Comparison of ENCODE assay signal across 9 cellular contexts in genomic region chr11:12693075-12693473, GRCh38. TPM values are rescaled to one million over a fixed set of nuclear protein-coding genes. Genes with fewer than 3 reads are reported as not detected.
DNase-seq lines count a peak whose midpoint lies in the region; ATAC-seq and TF ChIP-seq lines count a peak whose summit lies in the region.
"Had no signal": no experiment of that assay in that cellular context is flagged by ENCODE, and none has a peak within 500 bp of the region (broad histone marks: within the 10 kb centered on the region; RNA-seq: fewer than 3 reads in every experiment).

No MANE protein-coding gene starts in this region.

- ATAC-seq in WTC11 (no peak), Right ventricle myocardium superior (ENCODE audit: poor library complexity) (peak; percentile 1), GM18907 (IDR thresholded peaks at IDR 0.05; ENCODE audit: unreplicated experiment) (no peak)
- ATAC-seq in activated CD4-positive, alpha-beta T cell treated with anti-CD3 and anti-CD28 coated beads for 36 hours: no peak

- POLR2A ChIA-PET in WTC11 (lab: Charles Lee): no interaction called here
- POLR2A ChIA-PET in activated CD4-positive, alpha-beta T cell treated with anti-CD3 and anti-CD28 coated beads for 36 hours (lab: Charles Lee): no interaction called here

- peaks cover 6% of the 10 kb centered on the region for H3K27me3 ChIP-seq in effector memory CD4-positive, alpha-beta T cell (replicated peaks; ENCODE audit: control insufficient read depth, insufficient read depth, low read length, poor library complexity, severe bottlenecking)

- H3K27me3 Mint-ChIP-seq in WTC11 (ENCODE audit: low read depth) (peaks cover 5% of the 10 kb centered on the region), progenitor cell of endocrine pancreas (no peaks in the 10 kb centered on the region)
- peaks cover 72% of the 10 kb centered on the region for H3K27me3 Mint-ChIP-seq in activated CD4-positive, alpha-beta T cell treated with anti-CD3 and anti-CD28 coated beads for 36 hours
- peaks cover 94% of the 10 kb centered on the region for H3K27me3 Mint-ChIP-seq in activated T-cell treated with anti-CD3 and anti-CD28 coated beads, Interleukin-2, amount 50 U/mL, for 24 hours

- no peaks in the 10 kb centered on the region for H3K4me1 ChIP-seq in effector memory CD4-positive, alpha-beta T cell (ENCODE audit: control insufficient read depth, insufficient read depth, low read length, poor library complexity, severe bottlenecking)

- no peak for TF ChIP-seq CTCF in WTC11 (IDR thresholded peaks at IDR 0.05)
- TF ChIP-seq CTCF in progenitor cell of endocrine pancreas (IDR thresholded peaks at IDR 0.05; ENCODE audit: unreplicated experiment): no peak

- no peaks in the 10 kb centered on the region for H3K36me3 Mint-ChIP-seq in WTC11
- H3K36me3 Mint-ChIP-seq in progenitor cell of endocrine pancreas (ENCODE audit: insufficient read depth): no peaks in the 10 kb centered on the region
- H3K36me3 Mint-ChIP-seq in activated CD4-positive, alpha-beta T cell treated with anti-CD3 and anti-CD28 coated beads for 36 hours (ENCODE audit: low read depth): no peaks in the 10 kb centered on the region
- H3K36me3 Mint-ChIP-seq in activated T-cell treated with anti-CD3 and anti-CD28 coated beads, Interleukin-2, amount 50 U/mL, for 24 hours (ENCODE audit: low read depth): no peaks in the 10 kb centered on the region

- H3K9me3 Mint-ChIP-seq in WTC11: no peaks in the 10 kb centered on the region
- H3K9me3 Mint-ChIP-seq in progenitor cell of endocrine pancreas (ENCODE audit: low read depth): no peaks in the 10 kb centered on the region
- no peaks in the 10 kb centered on the region for H3K9me3 Mint-ChIP-seq in activated CD4-positive, alpha-beta T cell treated with anti-CD3 and anti-CD28 coated beads for 36 hours (ENCODE audit: low read depth)
- no peaks in the 10 kb centered on the region for H3K9me3 Mint-ChIP-seq in activated T-cell treated with anti-CD3 and anti-CD28 coated beads, Interleukin-2, amount 50 U/mL, for 24 hours

- no peak overlapping the region for H3K4me3 ChIP-seq in effector memory CD4-positive, alpha-beta T cell (ENCODE audit: insufficient read depth, low read depth, low read length, poor library complexity, severe bottlenecking)

- CTCF ChIA-PET in WTC11 (lab: Charles Lee): interaction anchor here (1.0 to 2.5 kb wide), 2 partner anchors 196 to 221 kb away, joined by 3 to 7 read pairs; no protein-coding TSS in a partner anchor
- CTCF ChIA-PET in activated CD4-positive, alpha-beta T cell treated with anti-CD3 and anti-CD28 coated beads for 36 hours (lab: Charles Lee): no interaction called here

- DNase-seq in COLO668 (lab: John Stamatoyannopoulos, UW; ENCODE audit: unreplicated experiment) (peak; percentile 20), WTC11 (ENCODE audit: low spot score) (no peak), Right ventricle myocardium superior (no peak), progenitor cell of endocrine pancreas (ENCODE audit: low spot score, unreplicated experiment) (no peak)
- no peak for DNase-seq in activated CD4-positive, alpha-beta T cell treated with anti-CD3 and anti-CD28 coated beads for 36 hours
- no peak for DNase-seq in effector memory CD4-positive, alpha-beta T cell
- DNase-seq in activated T-cell treated with anti-CD3 and anti-CD28 coated beads, Interleukin-2, amount 50 U/mL, for 24 hours: no peak
- DNase-seq: activated T-cell treated with anti-CD3 and anti-CD28 coated beads, Interleukin-2, amount 50 U/mL, for 1 hour had no signal

- H3K27ac ChIP-seq in effector memory CD4-positive, alpha-beta T cell (ENCODE audit: insufficient read depth, low read length, poor library complexity, severe bottlenecking): no peak overlapping the region

- H3K9me3 ChIP-seq in effector memory CD4-positive, alpha-beta T cell (ENCODE audit: control insufficient read depth, low read length): no peaks in the 10 kb centered on the region

- intact Hi-C loops in Right ventricle myocardium superior (cut with DNase I): no loop called here
- intact Hi-C loops in activated CD4-positive, alpha-beta T cell treated with anti-CD3 and anti-CD28 coated beads for 36 hours (cut with DNase I, micrococcal nuclease): no loop called here

- peaks cover 96% of the 10 kb centered on the region for H3K4me1 Mint-ChIP-seq in WTC11
- peaks cover 74% of the 10 kb centered on the region for H3K4me1 Mint-ChIP-seq in progenitor cell of endocrine pancreas (ENCODE audit: low read depth)
- peaks cover 13% of the 10 kb centered on the region for H3K4me1 Mint-ChIP-seq in activated CD4-positive, alpha-beta T cell treated with anti-CD3 and anti-CD28 coated beads for 36 hours
- H3K4me1 Mint-ChIP-seq in activated T-cell treated with anti-CD3 and anti-CD28 coated beads, Interleukin-2, amount 50 U/mL, for 24 hours (ENCODE audit: low read depth): peaks cover 13% of the 10 kb centered on the region

- H3K27ac Mint-ChIP-seq in WTC11 (0 out of 2 replicates have a peak overlapping the region, but pooled peaks have one; percentile 50), progenitor cell of endocrine pancreas (peak overlapping the region; percentile 93)
- H3K27ac Mint-ChIP-seq in activated CD4-positive, alpha-beta T cell treated with anti-CD3 and anti-CD28 coated beads for 36 hours: no peak overlapping the region
- no peak overlapping the region for H3K27ac Mint-ChIP-seq in activated T-cell treated with anti-CD3 and anti-CD28 coated beads, Interleukin-2, amount 50 U/mL, for 24 hours

- no peaks in the 10 kb centered on the region for H3K36me3 ChIP-seq in effector memory CD4-positive, alpha-beta T cell (ENCODE audit: control insufficient read depth, insufficient read depth, low read length)

- no peak overlapping the region for H3K4me3 Mint-ChIP-seq in WTC11
- no peak overlapping the region for H3K4me3 Mint-ChIP-seq in progenitor cell of endocrine pancreas (ENCODE audit: low read depth)
- no peak overlapping the region for H3K4me3 Mint-ChIP-seq in activated CD4-positive, alpha-beta T cell treated with anti-CD3 and anti-CD28 coated beads for 36 hours
- H3K4me3 Mint-ChIP-seq in activated T-cell treated with anti-CD3 and anti-CD28 coated beads, Interleukin-2, amount 50 U/mL, for 24 hours: no peak overlapping the region

TF ChIP-seq in WTC11, 78 proteins besides CTCF, POLR2A, EP300 and RAD21 (continues in another document):
- TF ChIP-seq E2F1 (CRISPR knock-in tag; IDR thresholded peaks at IDR 0.05) (no peak), CDX4 (CRISPR knock-in tag; IDR thresholded peaks at IDR 0.05; ENCODE audit: borderline replicate concordance) (no peak), MYBL2 (CRISPR knock-in tag; IDR thresholded peaks at IDR 0.05) (no peak), TEAD1 (CRISPR knock-in tag; IDR thresholded peaks at IDR 0.05) (no peak), NR2C2 (CRISPR knock-in tag; IDR thresholded peaks at IDR 0.05) (no peak), E2F5 (CRISPR knock-in tag; IDR thresholded peaks at IDR 0.05) (no peak), GRHL2 (CRISPR knock-in tag; IDR thresholded peaks at IDR 0.05; ENCODE audit: insufficient replicate concordance, severe bottlenecking) (no peak), PREB (CRISPR knock-in tag; IDR thresholded peaks at IDR 0.05; ENCODE audit: borderline replicate concordance) (no peak), ZMAT4 (CRISPR knock-in tag; IDR thresholded peaks at IDR 0.05) (no peak)

RNA-seq across cellular contexts. Expression of gene TEAD1, which starts 18.9 kb away (rescaled TPM):
- total RNA-seq in WTC11 (2021) (58.9 to 79.9 TPM (median 62.0 TPM) in 3 replicates), Right ventricle myocardium superior (107 TPM), progenitor cell of endocrine pancreas (92.4 and 95.8 TPM in 2 replicates)
- under 1 TPM; 0.59 to 0.65 TPM for total RNA-seq in activated CD4-positive, alpha-beta T cell treated with anti-CD3 and anti-CD28 coated beads for 36 hours

Comparison
In these comparisons a context has a peak if more than half of its experiments do, and no peak if none do; other contexts are left out.
1. H3K27ac Mint-ChIP-seq: peak in WTC11 (single experiment) and progenitor cell of endocrine pancreas (single experiment); none in activated CD4-positive, alpha-beta T cell treated with anti-CD3 and anti-CD28 coated beads for 36 hours (single experiment) and activated T-cell treated with anti-CD3 and anti-CD28 coated beads, Interleukin-2, amount 50 U/mL, for 24 hours (single experiment).
2. RNA of gene TEAD1, which starts 18.9 kb away (total RNA-seq): 107 TPM in Right ventricle myocardium superior (single experiment), 92.4 to 95.8 TPM in progenitor cell of endocrine pancreas and 58.9 to 79.9 TPM in WTC11; 0.59 to 0.65 TPM in activated CD4-positive, alpha-beta T cell treated with anti-CD3 and anti-CD28 coated beads for 36 hours; every median in the first group is over 10 times any median in the second.